In the genomic region with DNA sequence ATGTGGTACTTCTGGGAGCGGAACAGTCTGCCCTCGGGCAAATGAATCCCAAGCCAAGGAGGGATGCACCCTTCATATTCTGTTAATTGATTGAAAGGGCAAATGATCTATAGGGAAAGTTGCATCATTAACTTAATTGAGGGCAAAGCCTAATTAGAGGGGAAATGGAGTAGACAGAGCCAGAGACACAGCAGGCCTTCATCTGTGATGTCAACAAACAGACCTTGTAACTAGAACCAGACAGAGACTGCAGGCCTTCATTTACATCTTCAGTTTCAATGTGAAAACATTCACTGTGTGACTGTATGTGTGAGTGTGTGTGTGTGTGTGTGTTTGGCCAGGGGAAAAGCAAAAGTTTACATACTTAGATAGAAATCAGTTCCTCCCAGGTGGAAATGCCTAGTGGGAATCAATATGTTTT, we compare ENCODE assay signal across 12 cellular contexts.
DNase-seq lines count a peak whose midpoint lies in the region; ATAC-seq and TF ChIP-seq lines count a peak whose summit lies in the region.
"Had no signal": no experiment of that assay in that cellular context is flagged by ENCODE, and none has a peak within 500 bp of the region (broad histone marks: within the 10 kb centered on the region; RNA-seq: fewer than 3 reads in every experiment).

No MANE protein-coding gene starts in this region.

- DNase-seq in SK-N-MC (ENCODE audit: low read depth, low spot score) (peak; percentile 70), renal cortical epithelial cell (ENCODE audit: low read depth) (peak; percentile 6), colonic mucosa (no peak), 8988T (no peak), foreskin keratinocyte (no peak)
- DNase-seq: activated naive CD4-positive, alpha-beta T cell; CD8-positive, alpha-beta T cell; heart right ventricle; stimulated activated naive CD8-positive, alpha-beta T cell treated with anti-CD3 and anti-CD28 coated beads, Interleukin-15, Interleukin-2, amounts not matched to agents 100 U/mL and 50 U/mL, for 24 hours had no signal

- H3K36me3 ChIP-seq in SK-N-MC (ENCODE audit: insufficient read depth, low read length) (no peaks in the 10 kb centered on the region), iPS-20b (ENCODE audit: insufficient read depth, low read depth, low read length) (no peaks in the 10 kb centered on the region), colonic mucosa (no peaks in the 10 kb centered on the region)
- H3K36me3 ChIP-seq: cardiac muscle cell, heart right ventricle had no signal

- H3K9me3 ChIP-seq in SK-N-MC (ENCODE audit: low read depth, low read length) (no peaks in the 10 kb centered on the region), iPS-20b (ENCODE audit: insufficient read depth, low read depth, low read length) (no peaks in the 10 kb centered on the region), colonic mucosa (no peaks in the 10 kb centered on the region)

- H3K27me3 ChIP-seq in iPS-20b (ENCODE audit: insufficient read depth, low read length) (no peaks in the 10 kb centered on the region), colonic mucosa (no peaks in the 10 kb centered on the region), foreskin keratinocyte (no peaks in the 10 kb centered on the region)
- H3K27me3 ChIP-seq: cardiac muscle cell, heart right ventricle had no signal

- H3K9ac ChIP-seq in SK-N-MC (ENCODE audit: insufficient read length) (no peak overlapping the region), iPS-20b (ENCODE audit: low read depth, low read length) (no peak overlapping the region; the same call in 1 of the 2 replicates), colonic mucosa (ENCODE audit: low read depth in 2 of 2, low read length in 2 of 2) (no peak overlapping the region)

- H3K4me1 ChIP-seq in iPS-20b (ENCODE audit: insufficient read depth, low read length) (peaks cover 19% of the 10 kb centered on the region), colonic mucosa (no peaks in the 10 kb centered on the region), foreskin keratinocyte (no peaks in the 10 kb centered on the region)
- H3K4me1 ChIP-seq: heart right ventricle had no signal

- peak overlapping the region; percentile 44 for H3K27ac ChIP-seq in SK-N-MC
- peak overlapping the region; percentile 43 for H3K27ac ChIP-seq in iPS-20b (ENCODE audit: low read length)
- H3K27ac ChIP-seq in colonic mucosa = no peak overlapping the region
- no peak overlapping the region for H3K27ac ChIP-seq in foreskin keratinocyte
- H3K27ac ChIP-seq: cardiac muscle cell, heart right ventricle had no signal

- TF ChIP-seq CTCF in colonic mucosa (IDR thresholded peaks at IDR 0.05) = no peak
- TF ChIP-seq CTCF in foreskin keratinocyte (conservative IDR thresholded peaks at IDR 0.05) = no peak

- H3K4me3 ChIP-seq in SK-N-MC (peak overlapping the region; percentile 40), iPS-20b (ENCODE audit: low read length) (no peak overlapping the region), colonic mucosa (no peak overlapping the region)
- H3K4me3 ChIP-seq: cardiac muscle cell, heart right ventricle had no signal

- peak; percentile 57 for ATAC-seq in HG03432 (IDR thresholded peaks at IDR 0.05; ENCODE audit: unreplicated experiment)
- ATAC-seq in foreskin keratinocyte = no peak
- ATAC-seq: CD8-positive, alpha-beta T cell; heart right ventricle; stimulated activated naive CD8-positive, alpha-beta T cell treated with anti-CD3 and anti-CD28 coated beads, Interleukin-15, Interleukin-2, amounts not matched to agents 100 U/mL and 50 U/mL, for 24 hours had no signal

- intact Hi-C loops in colonic mucosa (cut with DNase I) = no loop called here

Comparison
In these comparisons a context has a peak if more than half of its experiments do, and no peak if none do; other contexts are left out.
1. DNase-seq: peak in SK-N-MC (single experiment) and renal cortical epithelial cell (single experiment); none in colonic mucosa (single experiment), 8988T (single experiment) and foreskin keratinocyte (0 of 2).
2. H3K27ac ChIP-seq: peak in SK-N-MC (single experiment) and iPS-20b (single experiment); none in colonic mucosa (single experiment) and foreskin keratinocyte (single experiment).